In genomic region chr17:77154187-77154586, GRCh38 we compare ENCODE assay signal across 23 cellular contexts. TPM values are rescaled to one million over a fixed set of nuclear protein-coding genes. Genes with fewer than 3 reads are reported as not detected.
A peak's percentile ranks its signal among the peaks of the same experiment; 100 is the strongest.
DNase-seq lines count a peak whose midpoint lies in the region; ATAC-seq, FAIRE-seq and TF ChIP-seq lines count a peak whose summit lies in the region.
"Had no signal": no experiment of that assay in that cellular context is flagged by ENCODE, and none has a peak within 500 bp of the region (broad histone marks: within the 10 kb centered on the region; RNA-seq: fewer than 3 reads in every experiment).

No MANE protein-coding gene starts in this region.

- no peak for TF ChIP-seq POLR2A in A549 (IDR thresholded peaks at IDR 0.05; ENCODE audit: low read length)

- DNase-seq in A549 (ENCODE audit: low read depth in 1 of 2, low spot score in 1 of 2) (no peak), Karpas-422 (no peak), osteocyte (ENCODE audit: extremely low spot score, unreplicated experiment) (no peak), A673 (ENCODE audit: low spot score) (no peak), omental fat pad (ENCODE audit: low spot score) (no peak), HAP-1 (ENCODE audit: low spot score in 2 of 2) (no peak)
- DNase-seq: activated CD4-positive, alpha-beta T cell treated with anti-CD3 and anti-CD28 coated beads for 36 hours; activated naive CD8-positive, alpha-beta T cell treated with anti-CD3 and anti-CD28 coated beads for 36 hours; effector CD4-positive, alpha-beta T cell; NCI-H1436 treated with DMSO at 0.1 percent for 48 hours; NCI-H2171; ovary; right lobe of liver; stimulated activated CD8-positive, alpha-beta memory T cell treated with anti-CD3 and anti-CD28 coated beads, Interleukin-4, amount 100 ng/mL, for 48 hours; T-cell had no signal

- H3K27ac Mint-ChIP-seq in brain (peak overlapping the region in 4 of 5 experiments; percentile 73 to 88 (median 86)), osteocyte (ENCODE audit: unreplicated experiment) (peak overlapping the region; percentile 9)
- H3K27ac Mint-ChIP-seq: activated CD4-positive, alpha-beta T cell treated with anti-CD3 and anti-CD28 coated beads for 36 hours; activated naive CD8-positive, alpha-beta T cell treated with anti-CD3 and anti-CD28 coated beads for 36 hours; activated T-helper 1 cell treated with anti-CD3 and anti-CD28 coated beads, Interleukin-12 subunit alpha, Interleukin-12 subunit beta, Interleukin-2, Interleukin-4 antibody, amounts not matched to agents 30 ng/mL and 10 ng/mL and 1 ng/mL, durations not matched to agents 14 hours and 24 hours and 36 hours had no signal

- H3K4me1 ChIP-seq in A549, result peaks cover 9% of the 10 kb centered on the region; the same call in 2 of the 3 replicates
- H3K4me1 ChIP-seq in Karpas-422 (ENCODE audit: low read length), result peaks cover 46% of the 10 kb centered on the region
- peaks cover 15% of the 10 kb centered on the region for H3K4me1 ChIP-seq in A673 (ENCODE audit: insufficient read depth, low read length, poor library complexity, severe bottlenecking)
- peaks cover 38% of the 10 kb centered on the region for H3K4me1 ChIP-seq in HAP-1

- no peaks in the 10 kb centered on the region for H3K9me2 ChIP-seq in Karpas-422 (replicated peaks; ENCODE audit: insufficient read depth, low read length)

- H3K4me3 Mint-ChIP-seq in brain (no peak overlapping the region), osteocyte (ENCODE audit: unreplicated experiment) (no peak overlapping the region)
- H3K4me3 Mint-ChIP-seq: activated CD4-positive, alpha-beta T cell treated with anti-CD3 and anti-CD28 coated beads for 36 hours; activated naive CD8-positive, alpha-beta T cell treated with anti-CD3 and anti-CD28 coated beads for 36 hours; activated T-helper 1 cell treated with anti-CD3 and anti-CD28 coated beads, Interleukin-12 subunit alpha, Interleukin-12 subunit beta, Interleukin-2, Interleukin-4 antibody, amounts not matched to agents 30 ng/mL and 10 ng/mL and 1 ng/mL, durations not matched to agents 14 hours and 24 hours and 36 hours; CD14-positive monocyte; T-cell had no signal

- POLR2A ChIA-PET in A549 (lab: Yijun Ruan, JAX) (interaction anchor here (1.2 kb wide), 1 partner anchor 66 kb away, joined by 4 read pairs; no protein-coding TSS in a partner anchor), A673 (lab: Charles Lee; ENCODE audit: low non-redundant PET) (no interaction called here)

- no peak overlapping the region for H3K4me2 ChIP-seq in A549
- H3K4me2 ChIP-seq in Karpas-422 (ENCODE audit: low read depth, low read length, poor library complexity, severe bottlenecking), result no peak overlapping the region

- 88% methylated on average over 5 of the region's 5 CpGs for WGBS in A549 (ENCODE audit: missing lambda C conversion rate)

- H3K9me3 ChIP-seq in A549, result no peaks in the 10 kb centered on the region
- no peaks in the 10 kb centered on the region for H3K9me3 ChIP-seq in Karpas-422 (ENCODE audit: low read length)
- no peaks in the 10 kb centered on the region for H3K9me3 ChIP-seq in A673 (ENCODE audit: low read depth, low read length, poor library complexity, severe bottlenecking)
- H3K9me3 ChIP-seq in HAP-1, result no peaks in the 10 kb centered on the region
- H3K9me3 ChIP-seq: ovary, right lobe of liver had no signal

- no peak for TF ChIP-seq EP300 in A549 (IDR thresholded peaks at IDR 0.05)

- no peaks in the 10 kb centered on the region; the same call in 1 of the 2 replicates for H4K20me1 ChIP-seq in Karpas-422 (ENCODE audit: insufficient read depth, low read depth, low read length)

- no peak overlapping the region for H3K4me3 ChIP-seq in A549
- H3K4me3 ChIP-seq in Karpas-422 (ENCODE audit: low read length), result no peak overlapping the region
- H3K4me3 ChIP-seq in A673 (ENCODE audit: low read depth, low read length, poor library complexity, severe bottlenecking), result no peak overlapping the region
- no peak overlapping the region for H3K4me3 ChIP-seq in HAP-1
- H3K4me3 ChIP-seq: ovary, right lobe of liver had no signal

- H3K36me3 Mint-ChIP-seq in brain (peaks cover 31% of the 10 kb centered on the region), osteocyte (ENCODE audit: unreplicated experiment) (peaks cover 28% of the 10 kb centered on the region)

- FAIRE-seq in A549 (lab: Jason Lieb, UNC), result no peak
- FAIRE-seq: TTC549, urothelium cell line had no signal

- H3K27me3 ChIP-seq in Karpas-422 (ENCODE audit: low read length), result no peaks in the 10 kb centered on the region
- H3K27me3 ChIP-seq in A673 (replicated peaks; ENCODE audit: insufficient read depth, low read depth, low read length, poor library complexity), result no peaks in the 10 kb centered on the region
- no peaks in the 10 kb centered on the region for H3K27me3 ChIP-seq in HAP-1 (ENCODE audit: low read depth)
- H3K27me3 ChIP-seq: ovary, right lobe of liver had no signal

- no peaks in the 10 kb centered on the region for H3K36me3 ChIP-seq in Karpas-422 (ENCODE audit: insufficient read depth, low read length)
- H3K36me3 ChIP-seq in A673 (ENCODE audit: insufficient read depth, low read length, poor library complexity, severe bottlenecking), result no peaks in the 10 kb centered on the region
- no peaks in the 10 kb centered on the region; the same call in 1 of the 2 replicates for H3K36me3 ChIP-seq in HAP-1 (replicated peaks)
- H3K36me3 ChIP-seq: ovary, right lobe of liver had no signal

- no TSS peak for BruUV-seq in A673 (replicated peaks; lab: Mats Ljungman, UMichigan)

- H3K27me3 Mint-ChIP-seq in brain (no peaks in the 10 kb centered on the region), osteocyte (ENCODE audit: unreplicated experiment) (no peaks in the 10 kb centered on the region)
- H3K27me3 Mint-ChIP-seq: activated CD4-positive, alpha-beta T cell treated with anti-CD3 and anti-CD28 coated beads for 36 hours; activated naive CD8-positive, alpha-beta T cell treated with anti-CD3 and anti-CD28 coated beads for 36 hours; T-cell had no signal

- H3K27ac ChIP-seq in A549 (no peak overlapping the region), Karpas-422 (ENCODE audit: low read length) (peak overlapping the region; percentile 69; the same call in 1 of the 2 replicates), A673 (ENCODE audit: low read depth, low read length, poor library complexity, severe bottlenecking) (no peak overlapping the region)
- H3K27ac ChIP-seq: ovary, right lobe of liver had no signal

- H3K4me1 Mint-ChIP-seq in brain, result peaks cover 84% of the 10 kb centered on the region
- peaks cover 48% of the 10 kb centered on the region for H3K4me1 Mint-ChIP-seq in osteocyte (ENCODE audit: unreplicated experiment)

- no peak for TF ChIP-seq RAD21 in A549 (conservative IDR thresholded peaks at IDR 0.05 in 1 of 2, IDR thresholded peaks at IDR 0.05 in 1 of 2)

- ATAC-seq in A549 (peak; percentile 43 to 65; a peak in 3 of 6 replicates), HG03565 (IDR thresholded peaks at IDR 0.05; ENCODE audit: unreplicated experiment) (no peak), omental fat pad (ENCODE audit: low FRiP score) (no peak)
- ATAC-seq: activated CD4-positive, alpha-beta T cell treated with anti-CD3 and anti-CD28 coated beads for 36 hours; esophagus mucosa; HCT116; T-cell had no signal

- H3K9me3 Mint-ChIP-seq in brain, result peaks cover 0 to 3% (median 0%) of the 10 kb centered on the region in 5 experiments
- H3K9me3 Mint-ChIP-seq in osteocyte (ENCODE audit: unreplicated experiment), result no peaks in the 10 kb centered on the region
- H3K9me3 Mint-ChIP-seq: activated naive CD8-positive, alpha-beta T cell treated with anti-CD3 and anti-CD28 coated beads for 36 hours; activated T-helper 1 cell treated with anti-CD3 and anti-CD28 coated beads, Interleukin-12 subunit alpha, Interleukin-12 subunit beta, Interleukin-2, Interleukin-4 antibody, amounts not matched to agents 30 ng/mL and 10 ng/mL and 1 ng/mL, durations not matched to agents 14 hours and 24 hours and 36 hours; CD14-positive monocyte; T-cell had no signal

- no peak overlapping the region for H3K9ac ChIP-seq in Karpas-422 (ENCODE audit: low read length)

- intact Hi-C loops in A673 (cut with micrococcal nuclease; ENCODE audit: unreplicated experiment), result no loop called here

- CTCF ChIA-PET in A549 (lab: Yijun Ruan, JAX), result interaction anchor here (0.7 to 1.3 kb wide), 3 partner anchors 9 to 15 kb away, joined by 3 to 4 read pairs (median 3); no protein-coding TSS in a partner anchor
- CTCF ChIA-PET in A673 (lab: Charles Lee), result no interaction called here

- no peak overlapping the region for H2AFZ ChIP-seq in Karpas-422 (ENCODE audit: low read length)

- peaks cover 82% of the 10 kb centered on the region for H3K79me2 ChIP-seq in Karpas-422 (ENCODE audit: low read length)

- no peak for TF ChIP-seq CTCF in A549 (IDR thresholded peaks at IDR 0.05)
- no peak for TF ChIP-seq CTCF in brain (conservative IDR thresholded peaks at IDR 0.05)
- no peak for TF ChIP-seq CTCF in osteocyte (IDR thresholded peaks at IDR 0.05)
- no peak for TF ChIP-seq CTCF in A673 (conservative IDR thresholded peaks at IDR 0.05; ENCODE audit: low read depth, low read length)
- no peak for TF ChIP-seq CTCF in omental fat pad (IDR thresholded peaks at IDR 0.05)

- in situ Hi-C loops in HAP-1 (cut with MboI; ENCODE audit: low sequenced_read_pairs), result no loop called here

TF ChIP-seq in A549, 52 proteins besides CTCF, POLR2A, EP300 and RAD21 (continues in another document):
- TF ChIP-seq CHD4 (IDR thresholded peaks at IDR 0.05; ENCODE audit: borderline replicate concordance), result no peak
- TF ChIP-seq RARB (CRISPR knock-in tag; IDR thresholded peaks at IDR 0.05), result no peak
- no peak for TF ChIP-seq BHLHE40 (IDR thresholded peaks at IDR 0.05; ENCODE audit: low read depth, low read length)
- no peak for TF ChIP-seq NPAS2 (CRISPR knock-in tag; IDR thresholded peaks at IDR 0.05; ENCODE audit: borderline replicate concordance)
- TF ChIP-seq MYC (IDR thresholded peaks at IDR 0.05; ENCODE audit: borderline replicate concordance, low read length), result no peak
- no peak for TF ChIP-seq EHMT2 (IDR thresholded peaks at IDR 0.05; ENCODE audit: low read depth)
- TF ChIP-seq JUNB (IDR thresholded peaks at IDR 0.05), result no peak
- TF ChIP-seq SREBF2 (IDR thresholded peaks at IDR 0.05), result no peak
- no peak for TF ChIP-seq FOXS1 (CRISPR knock-in tag; IDR thresholded peaks at IDR 0.05)
- TF ChIP-seq KDM5A (IDR thresholded peaks at IDR 0.05), result no peak
- TF ChIP-seq ZC3H11A (IDR thresholded peaks at IDR 0.05), result no peak
- no peak for TF ChIP-seq RNF2 (IDR thresholded peaks at IDR 0.05; ENCODE audit: borderline replicate concordance, low read depth)

RNA-seq across cellular contexts. Expression of gene SEC14L1, which starts 13.4 kb away (rescaled TPM):
- 27.5 and 29.1 TPM in 2 replicates for polyA plus RNA-seq in A549 (2011; rRNA removed)
- 13.9 and 26.0 TPM in 2 replicates for polyA plus RNA-seq in A549 (2012; cell fraction: cytosol; rRNA removed)
- 24.6 and 30.1 TPM in 2 replicates for polyA plus RNA-seq in A549 (2012; cell fraction: nucleus; rRNA removed)
- polyA plus RNA-seq in A549 (2017; fragmentation: RNase III; extraction: RNeasy Plus Mini Kit Qiagen cat#74134 plus additional on column Dnase treatment), result 32.2 to 40.4 TPM (median 40.4 TPM) in 3 replicates
- 11.3 and 21.8 TPM in 2 replicates for polyA minus RNA-seq in A549 (2011; rRNA and poly(A)+ RNA removed)
- total RNA-seq in Karpas-422 (2014; rRNA removed; shearing (Covaris generic); ENCODE audit: low replicate concordance), result 22.6 and 32.0 TPM in 2 replicates
- polyA plus RNA-seq in brain (ENCODE audit: insufficient read depth, low read depth, low replicate concordance), result 129 TPM
- total RNA-seq in osteocyte, result 82.9 and 90.5 TPM in 2 replicates
- total RNA-seq in A673 (2021), result 78.6 and 82.8 TPM in 2 replicates
- total RNA-seq in omental fat pad, result 100 to 1,000 TPM in 3 of 4 donors, 10 to 100 TPM in 1; 72.8 to 330 (median 113) TPM

Comparison
In these comparisons a context has a peak if more than half of its experiments do, and no peak if none do; other contexts are left out.
1. ATAC-seq: peak in A549 (2 of 2); none in HG03565 (single experiment) and omental fat pad (single experiment).